In genomic region chr6:52337633-52338290, GRCh38 we compare ENCODE assay signal across 13 cellular contexts. TPM values are rescaled to one million over a fixed set of nuclear protein-coding genes. Genes with fewer than 3 reads are reported as not detected.
A peak's percentile ranks its signal among the peaks of the same experiment; 100 is the strongest.
DNase-seq lines count a peak whose midpoint lies in the region; ATAC-seq and TF ChIP-seq lines count a peak whose summit lies in the region.
"Had no signal": no experiment of that assay in that cellular context is flagged by ENCODE, and none has a peak within 500 bp of the region (broad histone marks: within the 10 kb centered on the region; RNA-seq: fewer than 3 reads in every experiment).

No MANE protein-coding gene starts in this region.

- H3K27ac Mint-ChIP-seq in Calu3 (ENCODE audit: unreplicated experiment): peak overlapping the region; percentile 65
- peak overlapping the region; percentile 2 for H3K27ac Mint-ChIP-seq in activated naive CD8-positive, alpha-beta T cell
- H3K27ac Mint-ChIP-seq: WTC11 had no signal

- no TSS peak for BruUV-seq in Calu3 (replicated peaks; lab: Mats Ljungman, UMichigan)

- TF ChIP-seq CTCF in Calu3 (IDR thresholded peaks at IDR 0.05; ENCODE audit: unreplicated experiment) (no peak), suprapubic skin (IDR thresholded peaks at IDR 0.05) (no peak), body of pancreas (IDR thresholded peaks at IDR 0.05) (no peak)

- CTCF ChIA-PET in Calu3 (lab: Charles Lee): interaction anchor here (0.9 to 2.5 kb wide), 2 partner anchors 10 to 15 kb away, joined by 3 to 12 read pairs; no protein-coding TSS in a partner anchor

- H3K4me3 ChIP-seq in suprapubic skin (no peak overlapping the region), body of pancreas (no peak overlapping the region)
- H3K4me3 ChIP-seq: PC-9, tibial artery had no signal

- H3K36me3 ChIP-seq in suprapubic skin (no peaks in the 10 kb centered on the region), body of pancreas (replicated peaks in 1 of 2; ENCODE audit: insufficient read depth in 1 of 2, low read depth in 2 of 2) (no peaks in the 10 kb centered on the region)
- H3K36me3 ChIP-seq: BE2C, tibial artery had no signal

- TF ChIP-seq POLR2A in suprapubic skin (IDR thresholded peaks at IDR 0.05) (no peak), body of pancreas (IDR thresholded peaks at IDR 0.05) (no peak)

- intact Hi-C loops in Calu3 (cut with micrococcal nuclease; ENCODE audit: unreplicated experiment) (no loop called here), body of pancreas (cut with DNase I) (no loop called here)

- peak; percentile 82 for ATAC-seq in GM19372 (IDR thresholded peaks at IDR 0.05; ENCODE audit: low read depth, unreplicated experiment)
- peak; percentile 81 for ATAC-seq in HG03066 (IDR thresholded peaks at IDR 0.05; ENCODE audit: low read depth, unreplicated experiment)
- no peak for ATAC-seq in body of pancreas
- ATAC-seq: WTC11 had no signal

- H3K4me1 ChIP-seq in suprapubic skin: no peaks in the 10 kb centered on the region
- peaks cover 9% of the 10 kb centered on the region for H3K4me1 ChIP-seq in body of pancreas
- H3K4me1 ChIP-seq: BE2C, tibial artery had no signal

- H3K4me1 Mint-ChIP-seq in Calu3 (ENCODE audit: low read depth, unreplicated experiment): peaks cover 66% of the 10 kb centered on the region
- peaks cover 70% of the 10 kb centered on the region for H3K4me1 Mint-ChIP-seq in activated naive CD8-positive, alpha-beta T cell (ENCODE audit: low read depth)
- H3K4me1 Mint-ChIP-seq: WTC11 had no signal

- no peak overlapping the region for H3K4me3 Mint-ChIP-seq in Calu3 (ENCODE audit: low read depth, unreplicated experiment)
- no peak overlapping the region for H3K4me3 Mint-ChIP-seq in activated naive CD8-positive, alpha-beta T cell
- H3K4me3 Mint-ChIP-seq: WTC11 had no signal

- no peaks in the 10 kb centered on the region for H3K9me3 ChIP-seq in suprapubic skin
- no peaks in the 10 kb centered on the region for H3K9me3 ChIP-seq in body of pancreas
- H3K9me3 ChIP-seq: BE2C, tibial artery had no signal

- DNase-seq in Calu3 (no peak), kidney tubule cell (ENCODE audit: low spot score) (no peak), suprapubic skin (ENCODE audit: low spot score in 2 of 2) (no peak), body of pancreas (no peak), substantia nigra (lab: John Stamatoyannopoulos, UW) (no peak)
- DNase-seq: BE2C; PC-9; stimulated activated CD4-positive, alpha-beta T cell treated with anti-CD3 and anti-CD28 coated beads, Interleukin-2, amount 100 ng/mL, for 48 hours; tibial artery had no signal

- no peak overlapping the region for H3K27ac ChIP-seq in suprapubic skin
- no peak overlapping the region for H3K27ac ChIP-seq in body of pancreas
- no peak overlapping the region for H3K27ac ChIP-seq in substantia nigra (ENCODE audit: low read depth, low read length, poor library complexity, severe bottlenecking)
- H3K27ac ChIP-seq: PC-9, tibial artery had no signal

- H3K9me3 Mint-ChIP-seq in Calu3 (ENCODE audit: low read depth, unreplicated experiment): no peaks in the 10 kb centered on the region
- no peaks in the 10 kb centered on the region for H3K9me3 Mint-ChIP-seq in activated naive CD8-positive, alpha-beta T cell (ENCODE audit: low read depth)
- H3K9me3 Mint-ChIP-seq: WTC11 had no signal

- no peak for TF ChIP-seq EP300 in suprapubic skin (IDR thresholded peaks at IDR 0.05)

- H3K36me3 Mint-ChIP-seq in Calu3 (ENCODE audit: insufficient read depth, unreplicated experiment): no peaks in the 10 kb centered on the region
- no peaks in the 10 kb centered on the region for H3K36me3 Mint-ChIP-seq in activated naive CD8-positive, alpha-beta T cell
- H3K36me3 Mint-ChIP-seq: WTC11 had no signal

- 65% methylated on average over 5 of the region's 5 CpGs for WGBS in suprapubic skin
- 78 to 90% methylated on average over 5 of the region's 5 CpGs for WGBS in body of pancreas, 2 donors

- H3K27me3 ChIP-seq in suprapubic skin (no peaks in the 10 kb centered on the region), body of pancreas (no peaks in the 10 kb centered on the region)
- H3K27me3 ChIP-seq: BE2C, tibial artery had no signal

- no peaks in the 10 kb centered on the region for H3K27me3 Mint-ChIP-seq in Calu3 (ENCODE audit: unreplicated experiment)
- no peaks in the 10 kb centered on the region for H3K27me3 Mint-ChIP-seq in activated naive CD8-positive, alpha-beta T cell

RNA-seq across cellular contexts. Expression of gene PAQR8, which starts 24.2 kb away (rescaled TPM):
- total RNA-seq in Calu3 (2022) (16.1 and 16.3 TPM in 2 replicates), suprapubic skin (1 to 10 TPM; 2.2 to 6.5 (median 2.8) TPM), body of pancreas (1 to 10 TPM; 4.0 to 4.9 TPM)

RNA-seq across cellular contexts. Expression of gene MCM3, which starts 53.2 kb away (rescaled TPM):
- 116 and 117 TPM in 2 replicates for total RNA-seq in Calu3 (2022)
- 10 to 100 TPM; 26.4 to 38.5 (median 31.8) TPM for total RNA-seq in suprapubic skin
- 10 to 100 TPM; 15.6 to 21.4 TPM for total RNA-seq in body of pancreas
